In genomic region chr10:48466611-48467240, GRCh38 we compare ENCODE assay signal across 14 cellular contexts.
DNase-seq lines count a peak whose midpoint lies in the region; ATAC-seq and TF ChIP-seq lines count a peak whose summit lies in the region.
"Had no signal": no experiment of that assay in that cellular context is flagged by ENCODE, and none has a peak within 500 bp of the region (broad histone marks: within the 10 kb centered on the region; RNA-seq: fewer than 3 reads in every experiment).

No MANE protein-coding gene starts in this region.

- H3K36me3 ChIP-seq in ascending aorta (no peaks in the 10 kb centered on the region), skeletal muscle tissue (ENCODE audit: control insufficient read depth in 3 of 3, insufficient read depth in 3 of 3, low read length in 3 of 3) (no peaks in the 10 kb centered on the region)
- H3K36me3 ChIP-seq: right lobe of liver, upper lobe of left lung had no signal

- H3K4me1 ChIP-seq in ascending aorta (peaks cover 2 to 17% of the 10 kb centered on the region in 2 donors), skeletal muscle tissue (ENCODE audit: control insufficient read depth in 3 of 3, insufficient read depth in 3 of 3, low read length in 3 of 3) (peaks cover 19 to 29% (median 21%) of the 10 kb centered on the region in 3 donors)
- H3K4me1 ChIP-seq: right lobe of liver had no signal

- TF ChIP-seq CTCF in ascending aorta (IDR thresholded peaks at IDR 0.05): no peak

- H3K9me3 ChIP-seq in ascending aorta (no peaks in the 10 kb centered on the region), skeletal muscle tissue (ENCODE audit: control insufficient read depth in 3 of 3, low read length in 3 of 3) (no peaks in the 10 kb centered on the region)
- H3K9me3 ChIP-seq: right lobe of liver, upper lobe of left lung had no signal

- intact Hi-C loops in ascending aorta (cut with DNase I): no loop called here

- H3K27me3 ChIP-seq in ascending aorta (no peaks in the 10 kb centered on the region), skeletal muscle tissue (ENCODE audit: control insufficient read depth in 3 of 3, insufficient read depth in 3 of 3, low read length in 3 of 3) (peaks cover 6 to 10% (median 7%) of the 10 kb centered on the region in 3 donors)
- H3K27me3 ChIP-seq: right lobe of liver had no signal

- H3K9ac ChIP-seq in skeletal muscle tissue (ENCODE audit: low read depth in 1 of 3, low read length in 3 of 3): no peak overlapping the region

- H3K4me3 ChIP-seq in ascending aorta (peak overlapping the region; percentile 21 to 42), iPS-11a (ENCODE audit: low read depth, low read length) (peak overlapping the region; percentile 28), skeletal muscle tissue (ENCODE audit: low read length in 3 of 3) (peak overlapping the region in 2 of 3 donors; percentile 32 to 35)
- H3K4me3 ChIP-seq: right lobe of liver had no signal

- H3K27ac ChIP-seq in ascending aorta: no peak overlapping the region
- H3K27ac ChIP-seq in skeletal muscle tissue (ENCODE audit: low read depth, low read length): no peak overlapping the region
- H3K27ac ChIP-seq: right lobe of liver, upper lobe of left lung had no signal

- peak; percentile 15 for DNase-seq in activated CD8-positive, alpha-beta memory T cell treated with anti-CD3 and anti-CD28 coated beads, Interleukin-2, amount 50 U/mL, for 48 hours
- no peak for DNase-seq in activated CD8-positive, alpha-beta memory T cell treated with anti-CD3 and anti-CD28 coated beads, Interleukin-2, amount 50 U/mL, for 4 hours
- DNase-seq in ascending aorta (ENCODE audit: low spot score in 2 of 2) (peak in 1 of 2 donors; percentile 44), activated gamma-delta T cell treated with Interleukin-2 at 50 U/mL for 16 hours (no peak)
- DNase-seq: activated CD8-positive, alpha-beta T cell treated with anti-CD3 and anti-CD28 coated beads for 36 hours; DND-41; hippocampal formation; NCI-H2029 had no signal

- ATAC-seq in GM18909 (IDR thresholded peaks at IDR 0.05; ENCODE audit: poor library complexity, unreplicated experiment) (no peak), HG03108 (IDR thresholded peaks at IDR 0.05; ENCODE audit: unreplicated experiment) (no peak)
- ATAC-seq: activated CD8-positive, alpha-beta T cell treated with anti-CD3 and anti-CD28 coated beads for 36 hours; right lobe of liver had no signal
